In the genomic region with DNA sequence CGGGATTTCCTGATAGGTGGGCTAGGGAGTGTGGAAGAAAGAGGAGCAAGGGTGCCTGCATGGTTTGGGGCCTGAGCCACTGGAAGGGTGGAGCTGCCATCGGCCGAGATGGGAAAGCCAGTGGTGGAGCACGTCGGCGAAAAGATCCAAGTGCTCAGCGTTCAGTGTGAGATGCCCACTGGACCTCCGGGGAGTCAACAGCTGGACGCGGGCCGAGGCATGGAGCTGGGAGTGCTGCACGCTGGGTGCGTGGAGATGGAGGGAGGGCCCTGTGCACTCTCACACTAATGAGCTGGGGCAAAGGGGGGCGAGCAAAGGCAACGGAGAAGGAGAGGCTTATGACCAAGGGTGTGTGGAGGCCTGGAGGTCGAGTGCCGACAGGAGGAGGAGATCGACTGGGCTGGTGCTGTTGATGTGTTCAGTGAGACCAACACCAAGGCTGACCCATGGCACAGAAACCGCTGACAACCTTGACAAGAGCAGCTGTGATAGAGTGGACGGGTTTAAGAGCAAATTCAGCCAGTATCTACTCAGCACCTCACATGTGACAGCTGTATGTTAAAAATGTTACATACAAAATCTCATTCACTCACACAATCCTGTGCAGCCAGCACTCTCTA, we compare ENCODE assay signal across 11 cellular contexts.
DNase-seq lines count a peak whose midpoint lies in the region; ATAC-seq and TF ChIP-seq lines count a peak whose summit lies in the region.
"Had no signal": no experiment of that assay in that cellular context is flagged by ENCODE, and none has a peak within 500 bp of the region (broad histone marks: within the 10 kb centered on the region; RNA-seq: fewer than 3 reads in every experiment).

No MANE protein-coding gene starts in this region.

- peak overlapping the region; percentile 51 for H3K4me3 Mint-ChIP-seq in osteocyte (ENCODE audit: unreplicated experiment)

- H3K9ac ChIP-seq in NT2/D1 (ENCODE audit: insufficient read length, low read depth): peak overlapping the region; percentile 42

- ATAC-seq in GM18858 (IDR thresholded peaks at IDR 0.05; ENCODE audit: unreplicated experiment) (no peak), GM18867 (IDR thresholded peaks at IDR 0.05; ENCODE audit: unreplicated experiment) (no peak), HG03159 (IDR thresholded peaks at IDR 0.05; ENCODE audit: unreplicated experiment) (no peak)

- H3K36me3 ChIP-seq in H7 (replicated peaks; ENCODE audit: control insufficient read depth, insufficient read depth, low read length): no peaks in the 10 kb centered on the region; the same call in 1 of the 2 replicates
- H3K36me3 ChIP-seq in NT2/D1 (ENCODE audit: insufficient read depth, insufficient read length, low read length): peaks cover 34% of the 10 kb centered on the region
- peaks cover 0 to 59% (median 26%) of the 10 kb centered on the region in 4 donors for H3K36me3 ChIP-seq in esophagus muscularis mucosa
- H3K36me3 ChIP-seq: thoracic aorta had no signal

- no peak overlapping the region for H3K4me3 ChIP-seq in H7 (ENCODE audit: insufficient read depth, low read depth, low read length)
- no peak overlapping the region for H3K4me3 ChIP-seq in NT2/D1 (ENCODE audit: insufficient read length, low read depth)
- no peak overlapping the region for H3K4me3 ChIP-seq in esophagus muscularis mucosa
- H3K4me3 ChIP-seq: SK-N-MC had no signal

- no peaks in the 10 kb centered on the region for H3K27me3 Mint-ChIP-seq in osteocyte (ENCODE audit: unreplicated experiment)

- TF ChIP-seq CTCF in esophagus muscularis mucosa (IDR thresholded peaks at IDR 0.05): no peak
- TF ChIP-seq CTCF in osteocyte (IDR thresholded peaks at IDR 0.05): no peak

- H3K9me3 Mint-ChIP-seq in osteocyte (ENCODE audit: unreplicated experiment): no peaks in the 10 kb centered on the region

- peaks cover 69% of the 10 kb centered on the region for H3K4me1 Mint-ChIP-seq in osteocyte (ENCODE audit: unreplicated experiment)

- H3K27me3 ChIP-seq in H7 (ENCODE audit: control insufficient read depth, insufficient read depth, low read length) (no peaks in the 10 kb centered on the region), NT2/D1 (ENCODE audit: insufficient read depth, insufficient read length) (no peaks in the 10 kb centered on the region), esophagus muscularis mucosa (no peaks in the 10 kb centered on the region)

- H3K36me3 Mint-ChIP-seq in osteocyte (ENCODE audit: unreplicated experiment): peaks cover 18% of the 10 kb centered on the region

- 94% methylated on average over 20 of the region's 20 CpGs for WGBS in esophagus muscularis mucosa

- peaks cover 26% of the 10 kb centered on the region for H3K4me1 ChIP-seq in NT2/D1 (ENCODE audit: insufficient read depth, insufficient read length)
- H3K4me1 ChIP-seq in esophagus muscularis mucosa: peaks cover 32 to 51% (median 47%) of the 10 kb centered on the region in 4 donors

- intact Hi-C loops in esophagus muscularis mucosa (cut with DNase I): loop anchor here (5.0 kb wide), 1 partner anchor 180 kb away; a partner anchor contains a TSS

- peak overlapping the region; percentile 61 to 84 (median 74) for H3K27ac ChIP-seq in esophagus muscularis mucosa (replicated peaks in 1 of 4)
- H3K27ac ChIP-seq: SK-N-MC, thoracic aorta had no signal

- peak; percentile 28 for DNase-seq in H7
- DNase-seq in NT2/D1 (ENCODE audit: low read depth, low spot score): no peak
- DNase-seq in esophagus muscularis mucosa (ENCODE audit: extremely low spot score): no peak
- DNase-seq in osteocyte (ENCODE audit: extremely low spot score, unreplicated experiment): no peak
- no peak for DNase-seq in effector CD8-positive, alpha-beta T cell (lab: John Stamatoyannopoulos, UW)
- DNase-seq: activated CD4-positive, CD25-positive, alpha-beta regulatory T cell had no signal

- no peaks in the 10 kb centered on the region for H3K9me3 ChIP-seq in NT2/D1 (ENCODE audit: insufficient read depth, low read length)
- no peaks in the 10 kb centered on the region for H3K9me3 ChIP-seq in esophagus muscularis mucosa
- H3K9me3 ChIP-seq: thoracic aorta had no signal

- no peak for TF ChIP-seq POLR2A in esophagus muscularis mucosa (IDR thresholded peaks at IDR 0.05; ENCODE audit: low read depth)

- TF ChIP-seq EP300 in esophagus muscularis mucosa (IDR thresholded peaks at IDR 0.05): no peak

- H3K27ac Mint-ChIP-seq in osteocyte (ENCODE audit: unreplicated experiment): peak overlapping the region; percentile 94
